ENCODE assay signal across 8 cellular contexts in genomic region chr2:37653805-37654378, GRCh38. TPM values are rescaled to one million over a fixed set of nuclear protein-coding genes. Genes with fewer than 3 reads are reported as not detected.
DNase-seq lines count a peak whose midpoint lies in the region; ATAC-seq and TF ChIP-seq lines count a peak whose summit lies in the region.

No MANE protein-coding gene starts in this region.

- peaks cover 43% of the 10 kb centered on the region for H3K36me3 Mint-ChIP-seq in activated naive CD4-positive, alpha-beta T cell treated with anti-CD3 and anti-CD28 coated beads, Interleukin-2, amount 10 ng/mL, durations not matched to agents 7 days and 5 days

- no peaks in the 10 kb centered on the region for H3K27me3 Mint-ChIP-seq in activated naive CD4-positive, alpha-beta T cell treated with anti-CD3 and anti-CD28 coated beads, Interleukin-2, amount 10 ng/mL, durations not matched to agents 7 days and 5 days

- peaks cover 1% of the 10 kb centered on the region for H3K9me3 Mint-ChIP-seq in activated naive CD4-positive, alpha-beta T cell treated with anti-CD3 and anti-CD28 coated beads, Interleukin-2, amount 10 ng/mL, durations not matched to agents 7 days and 5 days

- peak in 1 of 4 donors; percentile 31 for TF ChIP-seq POLR2A in upper lobe of left lung (IDR thresholded peaks at IDR 0.05)

- peak overlapping the region; percentile 84 for H3K27ac ChIP-seq in HUES48 (ENCODE audit: low read depth, low read length)
- H3K27ac ChIP-seq in upper lobe of left lung = peak overlapping the region; percentile 56 to 81 (median 77)

- DNase-seq in GM10266 (ENCODE audit: extremely low spot score) (peak; percentile 38), left colon (peak in 1 of 2 donors; percentile 37), upper lobe of left lung (peak in 1 of 2 donors; percentile 73), NCI-H2227 (lab: John Stamatoyannopoulos, UW; ENCODE audit: unreplicated experiment) (no peak), GM19240 (ENCODE audit: insufficient read length, low spot score) (no peak)
- no peak for DNase-seq in activated naive CD4-positive, alpha-beta T cell treated with anti-CD3 and anti-CD28 coated beads, Interleukin-2, amount 10 ng/mL, durations not matched to agents 7 days and 5 days

- no peak for TF ChIP-seq EP300 in upper lobe of left lung (IDR thresholded peaks at IDR 0.05)

- CTCF ChIA-PET in activated naive CD4-positive, alpha-beta T cell treated with anti-CD3 and anti-CD28 coated beads, Interleukin-2, amount 10 ng/mL, durations not matched to agents 7 days and 5 days (lab: Charles Lee) = no interaction called here

- peaks cover 76% of the 10 kb centered on the region for H3K4me1 Mint-ChIP-seq in activated naive CD4-positive, alpha-beta T cell treated with anti-CD3 and anti-CD28 coated beads, Interleukin-2, amount 10 ng/mL, durations not matched to agents 7 days and 5 days

- H3K4me1 ChIP-seq in HUES48 (ENCODE audit: control insufficient read depth, insufficient read depth, low read length) = peaks cover 66% of the 10 kb centered on the region
- H3K4me1 ChIP-seq in upper lobe of left lung = peaks cover 70 to 88% (median 77%) of the 10 kb centered on the region in 4 donors

- WGBS in upper lobe of left lung, 2 donors = 56 to 57% methylated on average over 14 of the region's 14 CpGs

- H3K27ac Mint-ChIP-seq in activated naive CD4-positive, alpha-beta T cell treated with anti-CD3 and anti-CD28 coated beads, Interleukin-2, amount 10 ng/mL, durations not matched to agents 7 days and 5 days = peak overlapping the region; percentile 53

- ATAC-seq in GM21390 (IDR thresholded peaks at IDR 0.05; ENCODE audit: unreplicated experiment) (peak; percentile 30), left colon (peak; percentile 19), upper lobe of left lung (ENCODE audit: low FRiP score in 2 of 2) (peak; percentile 69 to 74)

- H3K9ac ChIP-seq in HUES48 (ENCODE audit: low read depth, low read length) = no peak overlapping the region

- intact Hi-C loops in left colon (cut with DNase I, micrococcal nuclease) = no loop called here

- no peak for TF ChIP-seq CTCF in GM10266 (IDR thresholded peaks at IDR 0.05; ENCODE audit: control insufficient read depth, insufficient read depth, low read depth, missing control alignments)
- no peak for TF ChIP-seq CTCF in upper lobe of left lung (IDR thresholded peaks at IDR 0.05)

- H3K27me3 ChIP-seq in HUES48 (ENCODE audit: control insufficient read depth, insufficient read depth, low read length) = peaks cover 7% of the 10 kb centered on the region; the same call in 1 of the 2 replicates
- H3K27me3 ChIP-seq in upper lobe of left lung = no peaks in the 10 kb centered on the region

- no peak overlapping the region for H3K4me3 Mint-ChIP-seq in activated naive CD4-positive, alpha-beta T cell treated with anti-CD3 and anti-CD28 coated beads, Interleukin-2, amount 10 ng/mL, durations not matched to agents 7 days and 5 days

- H3K4me3 ChIP-seq in HUES48 (ENCODE audit: low read depth, low read length) (no peak overlapping the region), upper lobe of left lung (no peak overlapping the region)

- H3K36me3 ChIP-seq in HUES48 (ENCODE audit: control insufficient read depth, insufficient read depth, low read length) = no peaks in the 10 kb centered on the region
- H3K36me3 ChIP-seq in upper lobe of left lung = no peaks in the 10 kb centered on the region

- H3K9me3 ChIP-seq in HUES48 (ENCODE audit: control insufficient read depth, insufficient read depth, low read length) (no peaks in the 10 kb centered on the region), upper lobe of left lung (no peaks in the 10 kb centered on the region)

RNA-seq across cellular contexts. Expression of gene CDC42EP3, which starts 17.6 kb away (rescaled TPM):
- total RNA-seq in left colon (10 to 100 TPM; 19.5 to 46.7 TPM), upper lobe of left lung (10 to 100 TPM; 24.5 to 76.2 (median 43.2) TPM)

Comparison
In these comparisons a context has a peak if more than half of its experiments do, and no peak if none do; other contexts are left out.
1. ATAC-seq: peak in every context shown above with its lines; median percentile 72 in upper lobe of left lung; 30 in GM21390; 19 in left colon.